Comparison of ENCODE assay signal across 28 cellular contexts in the genomic region with DNA sequence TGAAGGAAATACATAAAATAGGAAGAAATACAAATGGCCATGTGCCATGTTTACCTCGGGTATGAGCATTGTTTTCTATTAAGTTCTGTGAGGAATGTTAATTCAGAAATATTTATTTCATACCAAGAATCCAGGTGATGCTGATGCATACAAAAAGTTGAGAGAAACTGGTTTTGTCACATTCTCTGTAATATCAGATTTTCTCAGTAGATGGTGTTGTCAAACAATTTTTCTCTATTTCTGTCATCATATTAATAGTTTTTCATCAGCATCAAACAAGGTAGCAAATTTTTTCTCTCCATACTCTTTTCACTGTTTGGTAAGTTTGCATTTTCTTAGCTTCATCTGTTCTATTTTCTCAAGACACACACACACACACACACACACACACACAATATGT.
"Had no signal": no experiment of that assay in that cellular context is flagged by ENCODE, and none has a peak within 500 bp of the region (broad histone marks: within the 10 kb centered on the region; RNA-seq: fewer than 3 reads in every experiment).

No MANE protein-coding gene starts in this region.

- H3K36me3 ChIP-seq: adrenal gland, breast epithelium, cardiac muscle cell had no signal

- H3K4me3 ChIP-seq: adrenal gland, breast epithelium, cardiac muscle cell, coronary artery, dorsolateral prefrontal cortex had no signal

- DNase-seq: activated CD4-positive, alpha-beta memory T cell treated with anti-CD3 and anti-CD28 coated beads for 36 hours; activated CD4-positive, alpha-beta T cell treated with anti-CD3 and anti-CD28 coated beads for 36 hours; activated CD4-positive, alpha-beta T cell treated with anti-CD3 and anti-CD28 coated beads, Interleukin-2, amount 10 ng/mL, durations not matched to agents 24 days and 14 days; activated CD4-positive, CD25-positive, alpha-beta regulatory T cell; activated CD4-positive, CD25-positive, alpha-beta regulatory T cell treated with anti-CD3 and anti-CD28 coated beads, Interleukin-2, amount 50 U/mL, for 72 hours; activated CD8-positive, alpha-beta memory T cell treated with anti-CD3 and anti-CD28 coated beads, Interleukin-2, amount 10 ng/mL, durations not matched to agents 7 days and 5 days; activated CD8-positive, alpha-beta memory T cell treated with anti-CD3 and anti-CD28 coated beads, Interleukin-2, amount 50 U/mL, for 4 hours; activated CD8-positive, alpha-beta T cell treated with anti-CD3 and anti-CD28 coated beads, Interleukin-2, amount 10 ng/mL, durations not matched to agents 7 days and 5 days; activated effector memory CD4-positive, alpha-beta T cell treated with anti-CD3 and anti-CD28 coated beads, Interleukin-2, amount 50 U/mL, for 16 hours; activated naive CD4-positive, alpha-beta T cell treated with anti-CD3 and anti-CD28 coated beads for 36 hours; activated naive CD8-positive, alpha-beta T cell treated with anti-CD3 and anti-CD28 coated beads for 36 hours; activated naive CD8-positive, alpha-beta T cell treated with anti-CD3 and anti-CD28 coated beads, Interleukin-2, amount 50 U/mL, for 24 hours; activated T-cell treated with anti-CD3 and anti-CD28 coated beads, Interleukin-2, amount 50 U/mL, for 1 hour; activated T-cell treated with anti-CD3 and anti-CD28 coated beads, Interleukin-2, amount 50 U/mL, for 48 hours; adrenal gland; amygdala; aorta; central memory CD4-positive, alpha-beta T cell; cerebellar nuclear complex; dorsolateral prefrontal cortex; effector memory CD4-positive, alpha-beta T cell; endodermal cell; foreskin fibroblast; head of caudate nucleus; T-helper 2 cell had no signal

- H3K27ac ChIP-seq: adrenal gland, breast epithelium, cardiac muscle cell, coronary artery, dorsolateral prefrontal cortex had no signal

- H3K4me1 ChIP-seq: adrenal gland, breast epithelium had no signal

- H3K9me3 ChIP-seq: adrenal gland, breast epithelium had no signal

- H3K27me3 ChIP-seq: cardiac muscle cell had no signal
